1 cellular context compared by ENCODE assay signal in the genomic region with DNA sequence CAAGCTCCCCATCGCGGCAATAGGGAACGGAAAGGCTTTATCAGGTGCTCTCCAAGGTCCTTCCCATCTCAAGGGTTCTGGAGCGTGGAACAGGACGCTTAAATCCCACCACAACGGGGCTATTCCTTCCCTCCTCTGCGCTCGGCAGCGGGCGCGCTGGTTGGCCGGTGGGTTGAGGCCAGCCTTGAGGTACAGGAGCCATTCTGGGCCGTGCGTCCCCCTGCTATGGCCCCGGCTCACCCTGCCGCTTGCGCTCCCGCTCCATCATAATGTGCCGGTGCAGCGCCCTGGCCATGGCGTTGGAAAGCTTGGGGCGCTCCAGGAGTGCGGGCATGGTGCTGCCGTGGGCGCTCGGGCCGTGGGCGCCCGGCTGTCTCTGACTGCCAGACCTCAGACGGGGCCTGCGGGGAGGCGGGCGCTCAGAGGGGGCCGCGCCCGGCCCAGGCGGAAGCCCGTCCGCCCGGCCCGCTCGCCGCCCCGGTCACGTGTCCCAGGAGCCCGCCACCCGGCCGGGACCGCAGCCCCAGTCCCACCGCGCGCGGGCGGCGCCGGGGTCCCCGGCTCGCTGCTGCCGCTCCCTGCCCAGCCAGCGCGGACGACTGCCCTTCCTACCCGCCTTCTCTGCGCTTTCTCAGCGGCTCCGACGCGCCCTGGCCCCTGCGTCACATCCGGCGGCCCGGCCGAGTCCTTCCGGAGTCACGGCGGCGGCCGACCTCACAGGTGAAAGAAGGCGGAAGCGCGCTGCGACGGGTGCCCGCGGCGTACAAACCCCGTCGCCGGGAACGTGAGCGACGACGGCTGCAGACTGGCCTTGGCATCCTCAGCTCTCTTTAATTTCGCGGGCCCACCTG.
TF ChIP-seq lines count a peak whose summit lies in the region.

A gene with protein sequence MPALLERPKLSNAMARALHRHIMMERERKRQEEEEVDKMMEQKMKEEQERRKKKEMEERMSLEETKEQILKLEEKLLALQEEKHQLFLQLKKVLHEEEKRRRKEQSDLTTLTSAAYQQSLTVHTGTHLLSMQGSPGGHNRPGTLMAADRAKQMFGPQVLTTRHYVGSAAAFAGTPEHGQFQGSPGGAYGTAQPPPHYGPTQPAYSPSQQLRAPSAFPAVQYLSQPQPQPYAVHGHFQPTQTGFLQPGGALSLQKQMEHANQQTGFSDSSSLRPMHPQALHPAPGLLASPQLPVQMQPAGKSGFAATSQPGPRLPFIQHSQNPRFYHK (minus strand): TSS at position 642 of the 851 bp plus-strand sequence. CDS start 308 bp downstream, at position 334.

TF ChIP-seq in endothelial cell of umbilical vein, 7 proteins besides CTCF, POLR2A, EP300 and RAD21 (continued from another document):
- TF ChIP-seq POLR2AphosphoS5 (IDR thresholded peaks at IDR 0.05; ENCODE audit: insufficient read depth, low read depth, low read length), result peak; percentile 92
- TF ChIP-seq FOS (IDR thresholded peaks at IDR 0.05; ENCODE audit: borderline replicate concordance, insufficient read depth, low read length), result no peak
- TF ChIP-seq, protein P1, sequence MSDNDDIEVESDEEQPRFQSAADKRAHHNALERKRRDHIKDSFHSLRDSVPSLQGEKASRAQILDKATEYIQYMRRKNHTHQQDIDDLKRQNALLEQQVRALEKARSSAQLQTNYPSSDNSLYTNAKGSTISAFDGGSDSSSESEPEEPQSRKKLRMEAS (IDR thresholded peaks at IDR 0.05; ENCODE audit: insufficient read depth, insufficient read length), result no peak
- no peak for TF ChIP-seq JUN (IDR thresholded peaks at IDR 0.05; ENCODE audit: borderline replicate concordance, insufficient read depth, insufficient read length, low read depth)
- no peak for TF ChIP-seq GATA2 (IDR thresholded peaks at IDR 0.05; ENCODE audit: insufficient read depth, insufficient read length, low read depth, low read length)
